Comparison of ENCODE assay signal across 1 cellular context in genomic region chr6:25220853-25221252, GRCh38.
TF ChIP-seq lines count a peak whose summit lies in the region.

No MANE protein-coding gene starts in this region.

TF ChIP-seq in liver, 16 proteins besides CTCF, POLR2A, EP300 and RAD21 (continued from another document):
- TF ChIP-seq, protein P1, sequence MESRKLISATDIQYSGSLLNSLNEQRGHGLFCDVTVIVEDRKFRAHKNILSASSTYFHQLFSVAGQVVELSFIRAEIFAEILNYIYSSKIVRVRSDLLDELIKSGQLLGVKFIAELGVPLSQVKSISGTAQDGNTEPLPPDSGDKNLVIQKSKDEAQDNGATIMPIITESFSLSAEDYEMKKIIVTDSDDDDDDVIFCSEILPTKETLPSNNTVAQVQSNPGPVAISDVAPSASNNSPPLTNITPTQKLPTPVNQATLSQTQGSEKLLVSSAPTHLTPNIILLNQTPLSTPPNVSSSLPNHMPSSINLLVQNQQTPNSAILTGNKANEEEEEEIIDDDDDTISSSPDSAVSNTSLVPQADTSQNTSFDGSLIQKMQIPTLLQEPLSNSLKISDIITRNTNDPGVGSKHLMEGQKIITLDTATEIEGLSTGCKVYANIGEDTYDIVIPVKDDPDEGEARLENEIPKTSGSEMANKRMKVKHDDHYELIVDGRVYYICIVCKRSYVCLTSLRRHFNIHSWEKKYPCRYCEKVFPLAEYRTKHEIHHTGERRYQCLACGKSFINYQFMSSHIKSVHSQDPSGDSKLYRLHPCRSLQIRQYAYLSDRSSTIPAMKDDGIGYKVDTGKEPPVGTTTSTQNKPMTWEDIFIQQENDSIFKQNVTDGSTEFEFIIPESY (IDR thresholded peaks at IDR 0.05): no peak
- TF ChIP-seq SP1 (IDR thresholded peaks at IDR 0.05): no peak
- peak in 1 of 2 donors; percentile 14 for TF ChIP-seq JUND (IDR thresholded peaks at IDR 0.05)
- TF ChIP-seq, protein P2, sequence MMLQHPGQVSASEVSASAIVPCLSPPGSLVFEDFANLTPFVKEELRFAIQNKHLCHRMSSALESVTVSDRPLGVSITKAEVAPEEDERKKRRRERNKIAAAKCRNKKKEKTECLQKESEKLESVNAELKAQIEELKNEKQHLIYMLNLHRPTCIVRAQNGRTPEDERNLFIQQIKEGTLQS (IDR thresholded peaks at IDR 0.05): no peak
- TF ChIP-seq EGR1 (IDR thresholded peaks at IDR 0.05; ENCODE audit: low read depth in 2 of 2): no peak
- peak; percentile 15 to 31 for TF ChIP-seq HNF4A (conservative IDR thresholded peaks at IDR 0.05)
- peak; percentile 43 for TF ChIP-seq YY1 (IDR thresholded peaks at IDR 0.05)
- TF ChIP-seq GABPA (IDR thresholded peaks at IDR 0.05 in 1 of 2, conservative IDR thresholded peaks at IDR 0.05 in 1 of 2): no peak
TF ChIP-seq in liver: peak in this region for 4.
